In the genomic region with DNA sequence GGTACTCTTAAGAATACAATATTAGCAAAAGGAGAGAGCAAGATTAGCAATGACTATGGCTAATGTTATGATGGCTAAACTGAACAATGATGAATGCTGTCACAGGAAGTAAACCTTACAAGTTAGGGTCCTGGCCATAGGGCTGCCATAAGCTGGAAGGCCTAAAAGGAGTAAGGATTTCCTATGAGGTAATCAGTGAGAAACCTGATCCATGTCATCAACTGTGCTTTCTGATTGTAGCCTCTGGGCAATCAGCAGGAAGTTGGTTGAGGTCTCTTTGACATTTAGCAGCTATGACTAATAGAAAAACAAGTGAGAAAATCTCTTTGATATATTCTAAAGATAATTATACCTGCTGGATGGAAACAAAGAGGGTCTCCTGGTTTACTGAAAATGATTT, we compare ENCODE assay signal across 1 cellular context.
TF ChIP-seq lines count a peak whose summit lies in the region.

No MANE protein-coding gene starts in this region.

TF ChIP-seq in SK-N-SH, 30 proteins besides CTCF, POLR2A, EP300 and RAD21 (continued from another document):
- TF ChIP-seq, protein P1, sequence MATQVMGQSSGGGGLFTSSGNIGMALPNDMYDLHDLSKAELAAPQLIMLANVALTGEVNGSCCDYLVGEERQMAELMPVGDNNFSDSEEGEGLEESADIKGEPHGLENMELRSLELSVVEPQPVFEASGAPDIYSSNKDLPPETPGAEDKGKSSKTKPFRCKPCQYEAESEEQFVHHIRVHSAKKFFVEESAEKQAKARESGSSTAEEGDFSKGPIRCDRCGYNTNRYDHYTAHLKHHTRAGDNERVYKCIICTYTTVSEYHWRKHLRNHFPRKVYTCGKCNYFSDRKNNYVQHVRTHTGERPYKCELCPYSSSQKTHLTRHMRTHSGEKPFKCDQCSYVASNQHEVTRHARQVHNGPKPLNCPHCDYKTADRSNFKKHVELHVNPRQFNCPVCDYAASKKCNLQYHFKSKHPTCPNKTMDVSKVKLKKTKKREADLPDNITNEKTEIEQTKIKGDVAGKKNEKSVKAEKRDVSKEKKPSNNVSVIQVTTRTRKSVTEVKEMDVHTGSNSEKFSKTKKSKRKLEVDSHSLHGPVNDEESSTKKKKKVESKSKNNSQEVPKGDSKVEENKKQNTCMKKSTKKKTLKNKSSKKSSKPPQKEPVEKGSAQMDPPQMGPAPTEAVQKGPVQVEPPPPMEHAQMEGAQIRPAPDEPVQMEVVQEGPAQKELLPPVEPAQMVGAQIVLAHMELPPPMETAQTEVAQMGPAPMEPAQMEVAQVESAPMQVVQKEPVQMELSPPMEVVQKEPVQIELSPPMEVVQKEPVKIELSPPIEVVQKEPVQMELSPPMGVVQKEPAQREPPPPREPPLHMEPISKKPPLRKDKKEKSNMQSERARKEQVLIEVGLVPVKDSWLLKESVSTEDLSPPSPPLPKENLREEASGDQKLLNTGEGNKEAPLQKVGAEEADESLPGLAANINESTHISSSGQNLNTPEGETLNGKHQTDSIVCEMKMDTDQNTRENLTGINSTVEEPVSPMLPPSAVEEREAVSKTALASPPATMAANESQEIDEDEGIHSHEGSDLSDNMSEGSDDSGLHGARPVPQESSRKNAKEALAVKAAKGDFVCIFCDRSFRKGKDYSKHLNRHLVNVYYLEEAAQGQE (IDR thresholded peaks at IDR 0.05; ENCODE audit: low read depth, low read length) = no peak
- TF ChIP-seq POLR2AphosphoS5 (IDR thresholded peaks at IDR 0.05; ENCODE audit: low read depth, low read length) = no peak
- TF ChIP-seq MEF2A (IDR thresholded peaks at IDR 0.05; ENCODE audit: borderline replicate concordance, low read depth) = no peak
- TF ChIP-seq TCF12 (IDR thresholded peaks at IDR 0.05) = no peak
- TF ChIP-seq NFIC (IDR thresholded peaks at IDR 0.05; ENCODE audit: borderline replicate concordance) = no peak
- TF ChIP-seq, protein P2, sequence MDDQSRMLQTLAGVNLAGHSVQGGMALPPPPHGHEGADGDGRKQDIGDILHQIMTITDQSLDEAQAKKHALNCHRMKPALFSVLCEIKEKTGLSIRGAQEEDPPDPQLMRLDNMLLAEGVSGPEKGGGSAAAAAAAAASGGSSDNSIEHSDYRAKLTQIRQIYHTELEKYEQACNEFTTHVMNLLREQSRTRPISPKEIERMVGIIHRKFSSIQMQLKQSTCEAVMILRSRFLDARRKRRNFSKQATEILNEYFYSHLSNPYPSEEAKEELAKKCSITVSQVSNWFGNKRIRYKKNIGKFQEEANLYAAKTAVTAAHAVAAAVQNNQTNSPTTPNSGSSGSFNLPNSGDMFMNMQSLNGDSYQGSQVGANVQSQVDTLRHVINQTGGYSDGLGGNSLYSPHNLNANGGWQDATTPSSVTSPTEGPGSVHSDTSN (IDR thresholded peaks at IDR 0.05) = no peak
- TF ChIP-seq JUND (IDR thresholded peaks at IDR 0.05) = no peak
- TF ChIP-seq, protein P3, sequence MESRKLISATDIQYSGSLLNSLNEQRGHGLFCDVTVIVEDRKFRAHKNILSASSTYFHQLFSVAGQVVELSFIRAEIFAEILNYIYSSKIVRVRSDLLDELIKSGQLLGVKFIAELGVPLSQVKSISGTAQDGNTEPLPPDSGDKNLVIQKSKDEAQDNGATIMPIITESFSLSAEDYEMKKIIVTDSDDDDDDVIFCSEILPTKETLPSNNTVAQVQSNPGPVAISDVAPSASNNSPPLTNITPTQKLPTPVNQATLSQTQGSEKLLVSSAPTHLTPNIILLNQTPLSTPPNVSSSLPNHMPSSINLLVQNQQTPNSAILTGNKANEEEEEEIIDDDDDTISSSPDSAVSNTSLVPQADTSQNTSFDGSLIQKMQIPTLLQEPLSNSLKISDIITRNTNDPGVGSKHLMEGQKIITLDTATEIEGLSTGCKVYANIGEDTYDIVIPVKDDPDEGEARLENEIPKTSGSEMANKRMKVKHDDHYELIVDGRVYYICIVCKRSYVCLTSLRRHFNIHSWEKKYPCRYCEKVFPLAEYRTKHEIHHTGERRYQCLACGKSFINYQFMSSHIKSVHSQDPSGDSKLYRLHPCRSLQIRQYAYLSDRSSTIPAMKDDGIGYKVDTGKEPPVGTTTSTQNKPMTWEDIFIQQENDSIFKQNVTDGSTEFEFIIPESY (IDR thresholded peaks at IDR 0.05; ENCODE audit: borderline replicate concordance, low read depth) = no peak
- TF ChIP-seq GABPA (IDR thresholded peaks at IDR 0.05; ENCODE audit: low read depth) = no peak
- TF ChIP-seq ELF1 (IDR thresholded peaks at IDR 0.05) = no peak
- no peak for TF ChIP-seq FOSL2 (IDR thresholded peaks at IDR 0.05; ENCODE audit: borderline replicate concordance, low read depth)
- TF ChIP-seq SMC3 (IDR thresholded peaks at IDR 0.05; ENCODE audit: low read depth, low read length) = no peak
- no peak for TF ChIP-seq MAX (IDR thresholded peaks at IDR 0.05; ENCODE audit: low read depth)
- no peak for TF ChIP-seq YY1 (IDR thresholded peaks at IDR 0.05; ENCODE audit: low read depth)
